8 cellular contexts compared by ENCODE assay signal in the genomic region with DNA sequence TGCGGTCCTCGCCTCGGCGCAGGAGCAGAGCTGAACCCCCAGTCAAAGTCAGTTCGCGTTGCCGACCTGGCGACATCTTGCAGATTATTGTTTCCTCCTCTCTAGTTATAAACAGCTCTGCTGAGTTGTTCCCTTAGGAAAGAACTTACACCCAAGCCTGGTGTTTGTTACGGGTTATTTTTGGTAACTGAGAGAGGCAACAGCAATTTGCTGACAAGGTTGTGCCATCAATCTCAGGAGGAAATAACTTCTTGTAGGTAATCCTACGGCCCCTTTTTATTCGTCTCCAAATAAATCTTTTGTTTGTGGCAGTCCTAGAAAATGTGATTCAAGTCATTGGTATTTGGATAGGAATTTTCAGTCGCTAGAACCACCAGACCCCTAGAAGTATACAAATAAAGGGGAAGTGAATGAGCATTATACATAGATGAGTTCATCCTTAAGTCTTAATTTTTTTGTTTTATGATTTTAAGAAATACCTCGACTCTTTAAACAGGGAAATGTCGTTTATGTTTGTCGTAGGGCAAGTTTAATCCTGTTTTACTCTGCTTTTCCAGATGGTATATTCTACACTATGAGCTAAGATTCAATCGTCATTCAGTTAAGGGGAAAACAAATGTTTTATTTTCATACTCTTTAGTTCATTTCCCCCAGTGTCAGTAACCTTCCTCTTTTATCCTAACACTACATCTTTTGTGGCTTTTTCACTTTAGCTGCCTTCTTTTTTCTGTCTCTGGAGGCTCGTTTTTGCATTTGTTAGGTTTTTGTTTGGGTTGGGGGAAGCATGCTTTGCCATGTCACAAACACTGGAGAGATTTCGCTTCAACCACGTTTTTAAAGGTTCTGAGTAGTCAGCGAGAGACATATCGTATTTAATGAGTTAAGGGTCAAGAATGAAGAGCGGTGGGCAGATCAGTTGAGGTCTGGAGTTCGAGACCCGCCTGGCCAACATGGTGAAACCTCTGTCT. TPM values are rescaled to one million over a fixed set of nuclear protein-coding genes. Genes with fewer than 3 reads are reported as not detected.
A peak's percentile ranks its signal among the peaks of the same experiment; 100 is the strongest.
DNase-seq lines count a peak whose midpoint lies in the region; ATAC-seq and TF ChIP-seq lines count a peak whose summit lies in the region.

No MANE protein-coding gene starts in this region.

- TF ChIP-seq CTCF in WI38 (IDR thresholded peaks at IDR 0.05; ENCODE audit: low read depth, low read length) (no peak), fibroblast of villous mesenchyme (IDR thresholded peaks at IDR 0.05; ENCODE audit: insufficient read depth, low read depth, low read length) (no peak), omental fat pad (IDR thresholded peaks at IDR 0.05) (no peak)

- ATAC-seq in omental fat pad (ENCODE audit: low FRiP score) (peak; percentile 43), HG03520 (IDR thresholded peaks at IDR 0.05; ENCODE audit: unreplicated experiment) (no peak)

- H3K4me3 ChIP-seq in WI38 (ENCODE audit: low read depth, low read length), result peak overlapping the region; percentile 74
- H3K4me3 ChIP-seq in fibroblast of villous mesenchyme (ENCODE audit: low read depth, low read length), result peak overlapping the region; percentile 59

- DNase-seq in DMS 273 (lab: John Stamatoyannopoulos, UW; ENCODE audit: unreplicated experiment) (peak; percentile 30), HS-5 (ENCODE audit: low read depth) (peak; percentile 60), fibroblast of villous mesenchyme (ENCODE audit: low read depth) (peak; percentile 25), omental fat pad (ENCODE audit: low spot score) (no peak), NCI-H187 treated with DMSO at 0.1 percent for 48 hours (lab: John Stamatoyannopoulos, UW) (no peak)
- DNase-seq in activated CD8-positive, alpha-beta memory T cell treated with anti-CD3 and anti-CD28 coated beads, Interleukin-2, amount 50 U/mL, for 48 hours, result no peak

RNA-seq across cellular contexts. Expression of a gene that starts 1.2 kb away (rescaled TPM):
- total RNA-seq in fibroblast of villous mesenchyme (4.8 and 13.8 TPM in 2 replicates), omental fat pad (10 to 100 TPM in 2 of 4 donors, 1 to 10 TPM in 2; 7.1 to 13.5 (median 10.1) TPM)

RNA-seq across cellular contexts. Expression of a gene that starts 29.2 kb away (rescaled TPM):
- under 0.01 and 0.86 TPM in 2 replicates for total RNA-seq in fibroblast of villous mesenchyme
- total RNA-seq in omental fat pad, result 1 to 10 TPM in 2 of 4 donors, under 1 TPM in 1, not detected in 1; 0.25 to 3.4 (median 3.2) TPM

Comparison
In these comparisons a context has a peak if more than half of its experiments do, and no peak if none do; other contexts are left out.
1. DNase-seq: peak in DMS 273 (single experiment), HS-5 (single experiment) and fibroblast of villous mesenchyme (single experiment); none in omental fat pad (single experiment), NCI-H187 treated with DMSO at 0.1 percent for 48 hours (single experiment) and activated CD8-positive, alpha-beta memory T cell treated with anti-CD3 and anti-CD28 coated beads, Interleukin-2, amount 50 U/mL, for 48 hours (single experiment).